In the genomic region with DNA sequence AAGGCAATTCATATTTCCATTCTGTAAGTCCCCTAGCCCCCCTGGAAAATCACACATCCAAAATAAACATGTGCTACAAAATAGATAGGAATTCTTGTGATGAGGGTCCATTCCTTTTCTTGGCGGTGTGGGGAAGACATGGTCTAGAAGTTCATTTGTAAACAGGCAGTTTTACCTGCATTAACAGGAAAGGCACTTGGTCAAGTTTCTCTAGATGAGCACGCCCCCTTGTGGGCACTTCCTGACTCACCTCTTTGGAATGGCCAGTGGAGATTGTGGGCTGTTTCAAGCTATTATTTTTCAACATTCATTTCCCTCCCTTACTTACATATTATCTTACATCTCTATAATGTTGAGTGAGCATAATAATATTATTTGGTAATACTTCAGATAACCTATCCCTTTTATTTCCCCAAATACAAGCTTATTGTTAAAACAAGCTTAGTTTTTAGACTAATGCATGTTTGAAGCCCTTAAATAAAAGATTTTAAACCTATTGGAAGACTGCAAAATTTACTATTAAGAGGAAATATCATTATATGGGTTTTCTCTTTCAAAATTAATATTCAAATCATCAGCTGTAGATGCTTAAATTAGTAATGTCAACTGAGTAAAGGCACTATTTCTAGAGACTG, we compare ENCODE assay signal across 8 cellular contexts.
DNase-seq lines count a peak whose midpoint lies in the region; ATAC-seq and TF ChIP-seq lines count a peak whose summit lies in the region.

No MANE protein-coding gene starts in this region.

- no peaks in the 10 kb centered on the region for H3K27me3 ChIP-seq in BE2C
- H3K27me3 ChIP-seq in NT2/D1 (ENCODE audit: insufficient read depth, insufficient read length): no peaks in the 10 kb centered on the region
- H3K27me3 ChIP-seq in esophagus squamous epithelium: no peaks in the 10 kb centered on the region

- 9 to 11% methylated on average over 2 of the region's 2 CpGs for WGBS in esophagus squamous epithelium, 2 donors

- no peak overlapping the region for H3K9ac ChIP-seq in NT2/D1 (ENCODE audit: insufficient read length, low read depth)

- intact Hi-C loops in esophagus squamous epithelium (cut with DNase I): no loop called here

- no peak overlapping the region for H3K4me3 Mint-ChIP-seq in nephron progenitor cell

- no peak for TF ChIP-seq POLR2A in esophagus squamous epithelium (IDR thresholded peaks at IDR 0.05)

- H3K36me3 ChIP-seq in BE2C (no peaks in the 10 kb centered on the region; the same call in 1 of the 2 replicates), NT2/D1 (ENCODE audit: insufficient read depth, insufficient read length, low read length) (no peaks in the 10 kb centered on the region), esophagus squamous epithelium (no peaks in the 10 kb centered on the region)

- no peaks in the 10 kb centered on the region for H3K9me3 Mint-ChIP-seq in nephron progenitor cell

- H3K36me3 Mint-ChIP-seq in nephron progenitor cell (ENCODE audit: low read depth): no peaks in the 10 kb centered on the region

- peaks cover 9% of the 10 kb centered on the region for H3K4me1 Mint-ChIP-seq in nephron progenitor cell

- H3K9me3 ChIP-seq in BE2C (no peaks in the 10 kb centered on the region), NT2/D1 (ENCODE audit: insufficient read depth, low read length) (no peaks in the 10 kb centered on the region), esophagus squamous epithelium (no peaks in the 10 kb centered on the region)

- DNase-seq in BE2C (peak; percentile 82), NT2/D1 (ENCODE audit: low read depth, low spot score) (peak; percentile 52), esophagus squamous epithelium (lab: John Stamatoyannopoulos, UW) (no peak), nephron progenitor cell (peak; percentile 88), stromal cell of bone marrow (ENCODE audit: low read depth) (peak; percentile 47)
- DNase-seq in activated CD8-positive, alpha-beta memory T cell treated with anti-CD3 and anti-CD28 coated beads, Interleukin-2, amount 50 U/mL, for 48 hours: peak; percentile 88

- ATAC-seq in GM18870 (IDR thresholded peaks at IDR 0.05; ENCODE audit: unreplicated experiment) (peak; percentile 81), HG03558 (IDR thresholded peaks at IDR 0.05; ENCODE audit: extremely low read depth, unreplicated experiment) (peak; percentile 73)

- no peaks in the 10 kb centered on the region for H3K27me3 Mint-ChIP-seq in nephron progenitor cell (ENCODE audit: low read depth, poor library complexity)

- H3K4me1 ChIP-seq in BE2C (no peaks in the 10 kb centered on the region), NT2/D1 (ENCODE audit: insufficient read depth, insufficient read length) (no peaks in the 10 kb centered on the region), esophagus squamous epithelium (no peaks in the 10 kb centered on the region)

- peak; percentile 90 for TF ChIP-seq CTCF in BE2C (IDR thresholded peaks at IDR 0.05; ENCODE audit: low read depth, low read length)
- peak; percentile 45 to 78 (median 64) for TF ChIP-seq CTCF in esophagus squamous epithelium (IDR thresholded peaks at IDR 0.05)
- peak; percentile 81 for TF ChIP-seq CTCF in nephron progenitor cell (IDR thresholded peaks at IDR 0.05)

- H3K4me3 ChIP-seq in BE2C (ENCODE audit: low read depth, low read length) (no peak overlapping the region), NT2/D1 (ENCODE audit: insufficient read length, low read depth) (no peak overlapping the region), esophagus squamous epithelium (no peak overlapping the region)

- H3K27ac Mint-ChIP-seq in nephron progenitor cell: no peak overlapping the region

- H3K27ac ChIP-seq in esophagus squamous epithelium: no peak overlapping the region
